8 cellular contexts compared by ENCODE assay signal in the genomic region with DNA sequence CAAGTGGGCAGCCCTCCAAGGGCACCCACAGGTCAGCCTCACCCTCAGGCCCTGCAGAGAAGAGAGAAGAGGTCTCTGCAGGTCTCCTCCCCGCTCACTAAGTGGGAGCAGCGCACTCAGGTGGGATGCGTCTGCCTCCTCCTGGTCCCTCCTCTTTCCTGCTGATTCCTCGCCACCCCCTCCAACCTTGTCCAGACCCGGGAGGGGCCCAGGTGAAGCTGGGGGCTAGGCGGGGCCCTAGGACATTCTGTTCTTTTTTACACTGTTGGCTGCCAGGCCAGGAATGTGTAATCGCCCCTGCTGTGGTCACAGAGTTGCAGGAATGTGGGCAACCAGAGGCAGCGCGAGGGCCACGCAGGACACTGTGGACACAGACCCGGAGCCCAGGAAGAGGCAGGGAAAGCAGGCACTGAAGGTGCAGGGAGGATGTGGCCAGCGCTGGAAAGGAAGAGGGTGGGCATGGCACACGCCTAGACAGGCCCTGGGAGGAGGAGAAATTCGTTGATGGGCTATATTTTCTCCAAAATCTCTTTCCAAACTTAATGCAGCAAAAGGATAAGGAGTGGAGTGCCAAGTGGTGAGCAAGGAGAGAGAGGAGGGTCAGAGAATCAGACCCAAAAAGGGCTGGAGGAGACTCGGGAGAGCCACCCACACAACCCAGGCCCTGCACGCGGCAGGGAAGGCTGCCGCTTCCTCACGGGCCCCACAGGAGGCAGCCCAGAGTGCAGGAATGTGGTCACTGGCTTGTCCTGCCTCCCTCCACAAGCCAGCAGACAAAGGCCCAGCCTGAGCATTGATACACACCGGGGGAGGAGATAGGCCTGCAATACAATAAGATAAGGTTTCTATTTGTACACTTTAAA. TPM values are rescaled to one million over a fixed set of nuclear protein-coding genes. Genes with fewer than 3 reads are reported as not detected.
DNase-seq lines count a peak whose midpoint lies in the region; ATAC-seq and TF ChIP-seq lines count a peak whose summit lies in the region.

No MANE protein-coding gene starts in this region.

- no peaks in the 10 kb centered on the region for H3K36me3 ChIP-seq in thoracic aorta

- H3K4me3 ChIP-seq in thoracic aorta: no peak overlapping the region

- peak; percentile 86; the same call in 1 of the 2 replicates for TF ChIP-seq EP300 in Ishikawa (IDR thresholded peaks at IDR 0.05; ENCODE audit: borderline replicate concordance)

- TF ChIP-seq CTCF in brain (conservative IDR thresholded peaks at IDR 0.05): peak in 1 of 2 experiments; percentile 26
- no peak for TF ChIP-seq CTCF in thoracic aorta (IDR thresholded peaks at IDR 0.05)

- no peaks in the 10 kb centered on the region for H3K9me3 ChIP-seq in thoracic aorta

- TF ChIP-seq RAD21 in Ishikawa (IDR thresholded peaks at IDR 0.05; ENCODE audit: low read depth): peak; percentile 42

- DNase-seq in COLO668 (lab: John Stamatoyannopoulos, UW; ENCODE audit: unreplicated experiment) (peak; percentile 49), kidney tubule cell (ENCODE audit: low spot score) (peak; percentile 78), thoracic aorta (ENCODE audit: low spot score) (no peak), SIG-M5 (lab: John Stamatoyannopoulos, UW) (no peak)

- peaks cover 17 to 28% of the 10 kb centered on the region in 2 donors for H3K4me1 ChIP-seq in thoracic aorta (ENCODE audit: control insufficient read depth in 1 of 2, low read depth in 2 of 2)

- no peaks in the 10 kb centered on the region for H3K27me3 ChIP-seq in thoracic aorta (replicated peaks; ENCODE audit: insufficient read depth)

- H3K27me3 Mint-ChIP-seq in brain: peaks cover 24% of the 10 kb centered on the region

- H3K27ac Mint-ChIP-seq in brain: peak overlapping the region in 3 of 5 experiments; percentile 59 to 88 (median 74)

- H3K36me3 Mint-ChIP-seq in brain: no peaks in the 10 kb centered on the region

- peak overlapping the region in 1 of 5 experiments; percentile 1 for H3K4me3 Mint-ChIP-seq in brain

- ATAC-seq in thoracic aorta (ENCODE audit: insufficient number of reproducible peaks, low FRiP score, low read depth): no peak
- no peak for ATAC-seq in GM19463 (IDR thresholded peaks at IDR 0.05; ENCODE audit: unreplicated experiment)
- ATAC-seq in HG02840 (IDR thresholded peaks at IDR 0.05; ENCODE audit: low FRiP score, unreplicated experiment): no peak

- peaks cover 43% of the 10 kb centered on the region for H3K4me1 Mint-ChIP-seq in brain

- peak overlapping the region; percentile 36 to 51 for H3K27ac ChIP-seq in thoracic aorta

- H3K9me3 Mint-ChIP-seq in brain: no peaks in the 10 kb centered on the region

TF ChIP-seq in Ishikawa, 13 proteins besides CTCF, POLR2A, EP300 and RAD21:
- TF ChIP-seq, protein P1, sequence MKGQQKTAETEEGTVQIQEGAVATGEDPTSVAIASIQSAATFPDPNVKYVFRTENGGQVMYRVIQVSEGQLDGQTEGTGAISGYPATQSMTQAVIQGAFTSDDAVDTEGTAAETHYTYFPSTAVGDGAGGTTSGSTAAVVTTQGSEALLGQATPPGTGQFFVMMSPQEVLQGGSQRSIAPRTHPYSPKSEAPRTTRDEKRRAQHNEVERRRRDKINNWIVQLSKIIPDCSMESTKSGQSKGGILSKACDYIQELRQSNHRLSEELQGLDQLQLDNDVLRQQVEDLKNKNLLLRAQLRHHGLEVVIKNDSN (IDR thresholded peaks at IDR 0.05): peak; percentile 5; the same call in 1 of the 2 replicates
- TF ChIP-seq FOXM1 (IDR thresholded peaks at IDR 0.05; ENCODE audit: borderline replicate concordance, low read depth) (peak; percentile 77), REST (IDR thresholded peaks at IDR 0.05; ENCODE audit: low read depth) (no peak), TCF12 (IDR thresholded peaks at IDR 0.05; ENCODE audit: low read depth) (peak; percentile 92), TAF1 (IDR thresholded peaks at IDR 0.05; ENCODE audit: low read depth) (peak; percentile 52; the same call in 1 of the 2 replicates), CREB1 (IDR thresholded peaks at IDR 0.05; ENCODE audit: low read depth) (no peak), YY1 (IDR thresholded peaks at IDR 0.05; ENCODE audit: low read depth) (no peak), CEBPB (IDR thresholded peaks at IDR 0.05) (peak; percentile 53; the same call in 1 of the 2 replicates), NFIC (IDR thresholded peaks at IDR 0.05) (peak; percentile 88), EGR1 (IDR thresholded peaks at IDR 0.05) (peak; percentile 83), ZBTB7A (IDR thresholded peaks at IDR 0.05; ENCODE audit: low read depth) (peak; percentile 91), TEAD4 (IDR thresholded peaks at IDR 0.05) (peak; percentile 98)
- TF ChIP-seq, protein P2, sequence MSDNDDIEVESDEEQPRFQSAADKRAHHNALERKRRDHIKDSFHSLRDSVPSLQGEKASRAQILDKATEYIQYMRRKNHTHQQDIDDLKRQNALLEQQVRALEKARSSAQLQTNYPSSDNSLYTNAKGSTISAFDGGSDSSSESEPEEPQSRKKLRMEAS (IDR thresholded peaks at IDR 0.05): peak; percentile 87
TF ChIP-seq in Ishikawa: peak in this region for 10.

RNA-seq across cellular contexts. Expression of gene SCNN1A, which starts 0.9 kb away (rescaled TPM):
- polyA plus RNA-seq in brain (ENCODE audit: insufficient read depth, low read depth, low replicate concordance): 211 TPM
- 10 to 100 TPM; 16.4 to 33.5 TPM for total RNA-seq in thoracic aorta

RNA-seq across cellular contexts. Expression of gene LTBR, which starts 7.7 kb away (rescaled TPM):
- polyA plus RNA-seq in brain (ENCODE audit: insufficient read depth, low read depth, low replicate concordance): 18.7 TPM
- total RNA-seq in thoracic aorta: 100 to 1,000 TPM; 176 to 217 TPM

RNA-seq across cellular contexts. Expression of gene TNFRSF1A, which starts 34.4 kb away (rescaled TPM):
- polyA plus RNA-seq in brain (ENCODE audit: insufficient read depth, low read depth, low replicate concordance): 24.6 TPM
- 100 to 1,000 TPM; 311 to 384 TPM for total RNA-seq in thoracic aorta

Comparison
In these comparisons a context has a peak if more than half of its experiments do, and no peak if none do; other contexts are left out.
1. DNase-seq: peak in COLO668 (single experiment) and kidney tubule cell (single experiment); none in thoracic aorta (single experiment) and SIG-M5 (single experiment).